Comparison of ENCODE assay signal across 27 cellular contexts in genomic region chr5:107560377-107560776, GRCh38.
"Had no signal": no experiment of that assay in that cellular context is flagged by ENCODE, and none has a peak within 500 bp of the region (broad histone marks: within the 10 kb centered on the region; RNA-seq: fewer than 3 reads in every experiment).

No MANE protein-coding gene starts in this region.

- H3K27me3 Mint-ChIP-seq: central memory CD8-positive, alpha-beta T cell had no signal

- H3K27ac ChIP-seq: esophagus muscularis mucosa, foreskin keratinocyte, heart right ventricle, parathyroid adenoma, psoas muscle, tibial nerve had no signal

- DNase-seq: activated B cell treated with CpG ODN at 0.5 μM for 24 hours; activated CD4-positive, alpha-beta T cell treated with anti-CD3 and anti-CD28 coated beads, Interleukin-2, amount 50 U/mL, for 1 hour; activated CD8-positive, alpha-beta memory T cell treated with anti-CD3 and anti-CD28 coated beads, Interleukin-2, amount 10 ng/mL, durations not matched to agents 7 days and 5 days; activated CD8-positive, alpha-beta T cell treated with anti-CD3 and anti-CD28 coated beads, Interleukin-2, amount 10 ng/mL, durations not matched to agents 7 days and 5 days; activated T-cell treated with anti-CD3 and anti-CD28 coated beads, Interleukin-2, amount 50 U/mL, for 48 hours; anterior cingulate cortex; dermis blood vessel endothelial cell; effector CD4-positive, alpha-beta T cell; foreskin keratinocyte; heart right ventricle; left ventricle myocardium superior; naive thymus-derived CD4-positive, alpha-beta T cell; nucleus accumbens; psoas muscle; right cardiac atrium; stimulated activated CD4-positive, alpha-beta T cell treated with anti-CD3 and anti-CD28 coated beads, Interleukin-15, amount 100 ng/mL, for 24 hours; stimulated activated CD4-positive, alpha-beta T cell treated with anti-CD3 and anti-CD28 coated beads, Interleukin-2, amount 100 ng/mL, for 24 hours; stimulated activated naive CD4-positive, alpha-beta T cell had no signal

- H3K4me1 ChIP-seq: parathyroid adenoma, tibial nerve had no signal

- H3K9me3 ChIP-seq: esophagus muscularis mucosa, heart right ventricle, psoas muscle, tibial nerve had no signal

- H3K9ac ChIP-seq: parathyroid adenoma had no signal

- H3K27me3 ChIP-seq: foreskin keratinocyte, heart right ventricle, tibial nerve had no signal

- H2AFZ ChIP-seq: parathyroid adenoma had no signal

- H3K4me1 Mint-ChIP-seq: activated B cell treated with CpG ODN at 0.5 μM for 24 hours; activated CD8-positive, alpha-beta memory T cell treated with anti-CD3 and anti-CD28 coated beads, Interleukin-2, amount 10 ng/mL, durations not matched to agents 7 days and 5 days; activated naive CD4-positive, alpha-beta T cell treated with anti-CD3 and anti-CD28 coated beads, Interleukin-2, amount 50 U/mL, for 24 hours; central memory CD8-positive, alpha-beta T cell; naive thymus-derived CD4-positive, alpha-beta T cell had no signal

- H3K27ac Mint-ChIP-seq: activated B cell treated with CpG ODN at 0.5 μM for 24 hours; activated CD8-positive, alpha-beta memory T cell treated with anti-CD3 and anti-CD28 coated beads, Interleukin-2, amount 10 ng/mL, durations not matched to agents 7 days and 5 days; activated CD8-positive, alpha-beta T cell treated with anti-CD3 and anti-CD28 coated beads, Interleukin-2, amount 10 ng/mL, durations not matched to agents 7 days and 5 days; activated naive CD4-positive, alpha-beta T cell treated with anti-CD3 and anti-CD28 coated beads, Interleukin-2, amount 50 U/mL, for 24 hours; activated T-helper 2 cell treated with anti-CD3 and anti-CD28 coated beads, Interferon-gamma antibody, Interleukin-2, Interleukin-4, amounts not matched to agents 10 μg/mL and 5 μg/mL and 100 μg/mL, durations not matched to agents 14 hours and 24 hours and 36 hours; mesothelial cell of epicardium; naive thymus-derived CD4-positive, alpha-beta T cell; T-helper 2 cell treated with Interferon-gamma antibody and Interleukin-4, amounts not matched to agents 5 μg/mL and 100 μg/mL, for 36 hours had no signal

- H3K4me3 Mint-ChIP-seq: activated B cell treated with CpG ODN at 0.5 μM for 24 hours; activated CD8-positive, alpha-beta memory T cell treated with anti-CD3 and anti-CD28 coated beads, Interleukin-2, amount 10 ng/mL, durations not matched to agents 7 days and 5 days; activated CD8-positive, alpha-beta T cell treated with anti-CD3 and anti-CD28 coated beads, Interleukin-2, amount 10 ng/mL, durations not matched to agents 7 days and 5 days; activated naive CD4-positive, alpha-beta T cell treated with anti-CD3 and anti-CD28 coated beads, Interleukin-2, amount 50 U/mL, for 24 hours; central memory CD8-positive, alpha-beta T cell; mesothelial cell of epicardium; naive thymus-derived CD4-positive, alpha-beta T cell; neural crest cell; T-helper 2 cell treated with Interferon-gamma antibody and Interleukin-4, amounts not matched to agents 5 μg/mL and 100 μg/mL, for 36 hours had no signal

- H3K4me3 ChIP-seq: esophagus muscularis mucosa, heart right ventricle, psoas muscle, tibial nerve had no signal

- H3K9me3 Mint-ChIP-seq: activated B cell treated with CpG ODN at 0.5 μM for 24 hours; activated naive CD4-positive, alpha-beta T cell treated with anti-CD3 and anti-CD28 coated beads, Interleukin-2, amount 50 U/mL, for 24 hours; activated T-helper 2 cell treated with anti-CD3 and anti-CD28 coated beads, Interferon-gamma antibody, Interleukin-2, Interleukin-4, amounts not matched to agents 10 μg/mL and 5 μg/mL and 100 μg/mL, durations not matched to agents 14 hours and 24 hours and 36 hours; central memory CD8-positive, alpha-beta T cell; naive thymus-derived CD4-positive, alpha-beta T cell; T-helper 2 cell treated with Interferon-gamma antibody and Interleukin-4, amounts not matched to agents 5 μg/mL and 100 μg/mL, for 36 hours had no signal

- H3K79me2 ChIP-seq: parathyroid adenoma had no signal

- ATAC-seq: activated CD8-positive, alpha-beta memory T cell treated with anti-CD3 and anti-CD28 coated beads, Interleukin-2, amount 10 ng/mL, durations not matched to agents 7 days and 5 days; activated CD8-positive, alpha-beta T cell treated with anti-CD3 and anti-CD28 coated beads, Interleukin-2, amount 10 ng/mL, durations not matched to agents 7 days and 5 days; foreskin keratinocyte; heart right ventricle; left ventricle myocardium superior; naive thymus-derived CD4-positive, alpha-beta T cell; psoas muscle; right cardiac atrium had no signal

- H3K36me3 ChIP-seq: esophagus muscularis mucosa, heart right ventricle, tibial nerve had no signal

- H3K36me3 Mint-ChIP-seq: activated CD8-positive, alpha-beta memory T cell treated with anti-CD3 and anti-CD28 coated beads, Interleukin-2, amount 10 ng/mL, durations not matched to agents 7 days and 5 days; activated naive CD4-positive, alpha-beta T cell treated with anti-CD3 and anti-CD28 coated beads, Interleukin-2, amount 50 U/mL, for 24 hours; naive thymus-derived CD4-positive, alpha-beta T cell had no signal
